Comparison of ENCODE assay signal across 1 cellular context in genomic region chr3:46383946-46384330, GRCh38.
TF ChIP-seq lines count a peak whose summit lies in the region.

No MANE protein-coding gene starts in this region.

TF ChIP-seq in H1, 55 proteins besides CTCF, POLR2A, EP300 and RAD21:
- no peak for TF ChIP-seq SP1 (IDR thresholded peaks at IDR 0.05; ENCODE audit: low read depth, low read length)
- TF ChIP-seq BACH1 (IDR thresholded peaks at IDR 0.05; ENCODE audit: low read length): no peak
- no peak for TF ChIP-seq HDAC6 (IDR thresholded peaks at IDR 0.05; ENCODE audit: low read depth, low read length)
